13 cellular contexts compared by ENCODE assay signal in genomic region chr11:637333-637592, GRCh38. TPM values are rescaled to one million over a fixed set of nuclear protein-coding genes. Genes with fewer than 3 reads are reported as not detected.
A peak's percentile ranks its signal among the peaks of the same experiment; 100 is the strongest.
DNase-seq lines count a peak whose midpoint lies in the region; ATAC-seq, FAIRE-seq and TF ChIP-seq lines count a peak whose summit lies in the region.
"Had no signal": no experiment of that assay in that cellular context is flagged by ENCODE, and none has a peak within 500 bp of the region (broad histone marks: within the 10 kb centered on the region; RNA-seq: fewer than 3 reads in every experiment).

No MANE protein-coding gene starts in this region.

- H3K4me1 ChIP-seq in mesodermal cell (ENCODE audit: control insufficient read depth, insufficient read depth, low read length, poor library complexity, severe bottlenecking) = peaks cover 15% of the 10 kb centered on the region
- peaks cover 0 to 44% (median 20%) of the 10 kb centered on the region in 4 donors for H3K4me1 ChIP-seq in tibial nerve

- H3K27me3 ChIP-seq in tibial nerve = peaks cover 0 to 36% of the 10 kb centered on the region in 2 donors

- no peaks in the 10 kb centered on the region for H3K9me3 Mint-ChIP-seq in activated naive CD4-positive, alpha-beta T cell treated with anti-CD3 and anti-CD28 coated beads, Interleukin-2, amount 50 U/mL, for 24 hours
- no peaks in the 10 kb centered on the region for H3K9me3 Mint-ChIP-seq in activated naive CD4-positive, alpha-beta T cell treated with anti-CD3 and anti-CD28 coated beads, Interleukin-2, amount 50 U/mL, for 72 hours
- H3K9me3 Mint-ChIP-seq in central memory CD8-positive, alpha-beta T cell = no peaks in the 10 kb centered on the region

- H3K36me3 ChIP-seq in mesodermal cell (ENCODE audit: control insufficient read depth, insufficient read depth, low read length) = no peaks in the 10 kb centered on the region
- H3K36me3 ChIP-seq in tibial nerve = peaks cover 0 to 25% (median 0%) of the 10 kb centered on the region in 3 donors

- H3K36me3 Mint-ChIP-seq in activated naive CD4-positive, alpha-beta T cell treated with anti-CD3 and anti-CD28 coated beads, Interleukin-2, amount 50 U/mL, for 24 hours = no peaks in the 10 kb centered on the region
- H3K36me3 Mint-ChIP-seq in activated naive CD4-positive, alpha-beta T cell treated with anti-CD3 and anti-CD28 coated beads, Interleukin-2, amount 50 U/mL, for 72 hours = peaks cover 0 to 4% of the 10 kb centered on the region in 2 donors
- H3K36me3 Mint-ChIP-seq in central memory CD8-positive, alpha-beta T cell (ENCODE audit: insufficient read depth) = peaks cover 6% of the 10 kb centered on the region

- peaks cover 9% of the 10 kb centered on the region for H3K4me1 Mint-ChIP-seq in activated naive CD4-positive, alpha-beta T cell treated with anti-CD3 and anti-CD28 coated beads, Interleukin-2, amount 50 U/mL, for 24 hours
- H3K4me1 Mint-ChIP-seq in central memory CD8-positive, alpha-beta T cell = peaks cover 11% of the 10 kb centered on the region

- no peak for TF ChIP-seq POLR2A in tibial nerve (IDR thresholded peaks at IDR 0.05)

- no peak for DNase-seq in activated naive CD4-positive, alpha-beta T cell treated with anti-CD3 and anti-CD28 coated beads, Interleukin-2, amount 50 U/mL, for 72 hours (ENCODE audit: low spot score in 2 of 2)
- no peak for DNase-seq in central memory CD8-positive, alpha-beta T cell (ENCODE audit: low spot score in 2 of 2)
- DNase-seq in tibial nerve (ENCODE audit: low spot score in 2 of 2) (no peak), DMS79 treated with DMSO at 0.1 percent for 48 hours (lab: John Stamatoyannopoulos, UW) (no peak), HTR-8/SVneo (ENCODE audit: insufficient read length, low spot score) (no peak)
- DNase-seq: NCI-H2171 had no signal

- peak overlapping the region; percentile 11 for H3K4me3 ChIP-seq in mesodermal cell (ENCODE audit: extremely low read depth, insufficient read depth, low read length, poor library complexity, severe bottlenecking)
- peak overlapping the region in 3 of 4 donors; percentile 3 to 32 (median 6) for H3K4me3 ChIP-seq in tibial nerve
- H3K4me3 ChIP-seq: BLaER1 had no signal

- H3K27me3 Mint-ChIP-seq in activated naive CD4-positive, alpha-beta T cell treated with anti-CD3 and anti-CD28 coated beads, Interleukin-2, amount 50 U/mL, for 24 hours = peaks cover 14% of the 10 kb centered on the region
- H3K27me3 Mint-ChIP-seq in central memory CD8-positive, alpha-beta T cell = peaks cover 18% of the 10 kb centered on the region

- peak overlapping the region; percentile 61 for H3K4me3 Mint-ChIP-seq in activated naive CD4-positive, alpha-beta T cell treated with anti-CD3 and anti-CD28 coated beads, Interleukin-2, amount 50 U/mL, for 24 hours
- peak overlapping the region; percentile 58 for H3K4me3 Mint-ChIP-seq in central memory CD8-positive, alpha-beta T cell

- no peak for TF ChIP-seq EP300 in tibial nerve (IDR thresholded peaks at IDR 0.05)

- H3K27ac Mint-ChIP-seq in activated naive CD4-positive, alpha-beta T cell treated with anti-CD3 and anti-CD28 coated beads, Interleukin-2, amount 50 U/mL, for 24 hours = no peak overlapping the region
- H3K27ac Mint-ChIP-seq in activated naive CD4-positive, alpha-beta T cell treated with anti-CD3 and anti-CD28 coated beads, Interleukin-2, amount 50 U/mL, for 72 hours = no peak overlapping the region
- H3K27ac Mint-ChIP-seq in central memory CD8-positive, alpha-beta T cell (ENCODE audit: low read depth) = peak overlapping the region; percentile 52

- FAIRE-seq in HTR-8/SVneo (lab: Jason Lieb, UNC) = no peak
- FAIRE-seq: RCC 7860 had no signal

- H3K9me3 ChIP-seq in mesodermal cell (ENCODE audit: control insufficient read depth, low read length) (no peaks in the 10 kb centered on the region), tibial nerve (no peaks in the 10 kb centered on the region)
- H3K9me3 ChIP-seq: BLaER1 had no signal

- no peak for TF ChIP-seq CTCF in tibial nerve (IDR thresholded peaks at IDR 0.05)

- no peak for ATAC-seq in activated naive CD4-positive, alpha-beta T cell treated with anti-CD3 and anti-CD28 coated beads, Interleukin-2, amount 50 U/mL, for 72 hours
- no peak for ATAC-seq in central memory CD8-positive, alpha-beta T cell (replicated peaks; ENCODE audit: extremely low read depth, poor library complexity, severe bottlenecking)
- no peak for ATAC-seq in HG03045 (IDR thresholded peaks at IDR 0.05; ENCODE audit: unreplicated experiment)

- H3K27ac ChIP-seq in mesodermal cell (ENCODE audit: low read depth, low read length, severe bottlenecking) (no peak overlapping the region), tibial nerve (no peak overlapping the region)
- H3K27ac ChIP-seq: BLaER1, KMS-11 had no signal

- WGBS in mesodermal cell (ENCODE audit: insufficient coverage in 2 of 2), 2 experiments = 2% methylated on average over 34 of the region's 34 CpGs
- WGBS in tibial nerve, 2 donors = 16% methylated on average over 17 of the region's 34 CpGs; no CpG with 5 or more reads in 1 of the 2 donors

RNA-seq across cellular contexts. Expression of gene DRD4, which starts 0.2 kb away (rescaled TPM):
- 1 to 10 TPM in 1 of 2 donors, under 1 TPM in 1; 0.60 to 5.6 TPM for total RNA-seq in activated naive CD4-positive, alpha-beta T cell treated with anti-CD3 and anti-CD28 coated beads, Interleukin-2, amount 50 U/mL, for 72 hours
- 1.00 TPM for polyA plus RNA-seq in mesodermal cell (2013, experiment 1 of 2)
- 0.46 TPM for polyA plus RNA-seq in mesodermal cell (2013, experiment 2 of 2)
- total RNA-seq in tibial nerve = 1 to 10 TPM in 1 of 4 donors, under 1 TPM in 2, not detected in 1; 0.84 to 2.5 (median 0.90) TPM

RNA-seq across cellular contexts. Expression of gene SCT, which starts 10.3 kb away (rescaled TPM):
- total RNA-seq in activated naive CD4-positive, alpha-beta T cell treated with anti-CD3 and anti-CD28 coated beads, Interleukin-2, amount 50 U/mL, for 72 hours = not detected
- polyA plus RNA-seq in mesodermal cell (2013, experiment 1 of 2) = 1.2 TPM
- not detected for polyA plus RNA-seq in mesodermal cell (2013, experiment 2 of 2)
- total RNA-seq in tibial nerve = not detected
- total RNA-seq: mononuclear cell had no signal

RNA-seq across cellular contexts. Expression of gene CDHR5, which starts 12.5 kb away (rescaled TPM):
- total RNA-seq in activated naive CD4-positive, alpha-beta T cell treated with anti-CD3 and anti-CD28 coated beads, Interleukin-2, amount 50 U/mL, for 72 hours = not detected
- polyA plus RNA-seq in mesodermal cell (2013, experiment 1 of 2) = not detected
- polyA plus RNA-seq in mesodermal cell (2013, experiment 2 of 2) = not detected
- total RNA-seq in tibial nerve = not detected

RNA-seq across cellular contexts. Expression of gene IRF7, which starts 21.5 kb away (rescaled TPM):
- total RNA-seq in activated naive CD4-positive, alpha-beta T cell treated with anti-CD3 and anti-CD28 coated beads, Interleukin-2, amount 50 U/mL, for 72 hours = 100 to 1,000 TPM in 1 of 2 donors, 10 to 100 TPM in 1; 25.3 to 104 TPM
- 11.2 TPM for polyA plus RNA-seq in mesodermal cell (2013, experiment 1 of 2)
- 7.4 TPM for polyA plus RNA-seq in mesodermal cell (2013, experiment 2 of 2)
- total RNA-seq in tibial nerve = 10 to 100 TPM in 3 of 4 donors, 1 to 10 TPM in 1; 9.0 to 37.7 (median 27.5) TPM

RNA-seq across cellular contexts. Expression of gene DEAF1, which starts 57.8 kb away (rescaled TPM):
- total RNA-seq in activated naive CD4-positive, alpha-beta T cell treated with anti-CD3 and anti-CD28 coated beads, Interleukin-2, amount 50 U/mL, for 72 hours = 10 to 100 TPM; 50.9 to 63.5 TPM
- 53.4 TPM for polyA plus RNA-seq in mesodermal cell (2013, experiment 1 of 2)
- 38.1 TPM for polyA plus RNA-seq in mesodermal cell (2013, experiment 2 of 2)
- total RNA-seq in tibial nerve = 10 to 100 TPM; 31.6 to 54.3 (median 41.2) TPM
